ENCODE assay signal across 8 cellular contexts in the genomic region with DNA sequence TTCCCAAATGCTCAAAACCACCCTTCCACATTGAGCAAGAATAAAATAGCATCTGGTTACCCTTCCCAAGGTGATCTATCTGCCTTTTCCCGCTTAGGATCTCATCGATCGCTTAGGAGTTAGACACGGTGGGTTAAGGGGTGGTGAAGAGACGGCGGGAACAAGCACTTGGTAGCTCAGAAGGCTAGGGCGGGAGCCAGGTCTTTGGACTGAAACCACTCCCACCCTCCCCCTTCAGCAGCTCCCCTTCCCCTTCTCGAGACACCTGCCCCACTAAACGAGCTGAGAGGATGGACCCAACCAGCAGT. TPM values are rescaled to one million over a fixed set of nuclear protein-coding genes. Genes with fewer than 3 reads are reported as not detected.
DNase-seq lines count a peak whose midpoint lies in the region; ATAC-seq and TF ChIP-seq lines count a peak whose summit lies in the region.

No MANE protein-coding gene starts in this region.

- DNase-seq in AG08395 (ENCODE audit: low spot score) (peak; percentile 7), NCI-H146 treated with DMSO at 0.1 percent for 48 hours (lab: John Stamatoyannopoulos, UW; ENCODE audit: unreplicated experiment) (peak; percentile 82), breast epithelium (ENCODE audit: low spot score in 2 of 2) (no peak), mesothelial cell of epicardium (ENCODE audit: low spot score in 2 of 2, unreplicated experiment in 2 of 2) (no peak), EL (no peak), GM13977 (ENCODE audit: low spot score) (no peak)

- H3K27ac Mint-ChIP-seq in mesothelial cell of epicardium: peak overlapping the region; percentile 99

- H3K27me3 ChIP-seq in breast epithelium: no peaks in the 10 kb centered on the region

- peak overlapping the region; percentile 82 to 96 (median 89) for H3K4me3 ChIP-seq in breast epithelium

- H3K36me3 ChIP-seq in breast epithelium: no peaks in the 10 kb centered on the region

- in situ Hi-C loops in GM13977 (cut with MboI; ENCODE audit: low pct_unique_long_range_greater_than_20kb, low sequenced_read_pairs, unreplicated experiment): no loop called here

- H3K4me1 ChIP-seq in breast epithelium: peaks cover 0 to 4% of the 10 kb centered on the region in 2 donors

- H3K4me3 Mint-ChIP-seq in mesothelial cell of epicardium: peak overlapping the region; percentile 97

- no peaks in the 10 kb centered on the region for H3K9me3 ChIP-seq in breast epithelium

- no peaks in the 10 kb centered on the region for H3K9me3 Mint-ChIP-seq in mesothelial cell of epicardium

- TF ChIP-seq CTCF in breast epithelium (IDR thresholded peaks at IDR 0.05) (no peak), mesothelial cell of epicardium (IDR thresholded peaks at IDR 0.05; ENCODE audit: unreplicated experiment) (no peak), GM13977 (IDR thresholded peaks at IDR 0.05; ENCODE audit: extremely low read depth, insufficient read depth, missing control alignments) (no peak)

- TF ChIP-seq POLR2A in breast epithelium (IDR thresholded peaks at IDR 0.05): no peak

- H3K27ac ChIP-seq in breast epithelium: peak overlapping the region; percentile 94

- intact Hi-C loops in breast epithelium (cut with DNase I; ENCODE audit: low total_unique reads): no loop called here

- peaks cover 7% of the 10 kb centered on the region for H3K36me3 Mint-ChIP-seq in mesothelial cell of epicardium

- no peaks in the 10 kb centered on the region for H3K27me3 Mint-ChIP-seq in mesothelial cell of epicardium (ENCODE audit: low read depth)

- peaks cover 30% of the 10 kb centered on the region for H3K4me1 Mint-ChIP-seq in mesothelial cell of epicardium

- ATAC-seq in GM18508 (IDR thresholded peaks at IDR 0.05; ENCODE audit: insufficient read depth, unreplicated experiment) (peak; percentile 2), HG02852 (IDR thresholded peaks at IDR 0.05; ENCODE audit: unreplicated experiment) (no peak)

RNA-seq across cellular contexts. Expression of a gene that starts 0.5 kb away (rescaled TPM):
- 10 to 100 TPM; 56.2 to 98.9 (median 67.5) TPM for total RNA-seq in breast epithelium
- total RNA-seq in mesothelial cell of epicardium: 68.1 to 73.7 TPM (median 68.7 TPM) in 3 replicates

Comparison
In these comparisons a context has a peak if more than half of its experiments do, and no peak if none do; other contexts are left out.
1. DNase-seq: peak in AG08395 (single experiment) and NCI-H146 treated with DMSO at 0.1 percent for 48 hours (single experiment); none in breast epithelium (0 of 2), mesothelial cell of epicardium (0 of 2), EL (single experiment) and GM13977 (single experiment).